ENCODE assay signal across 8 cellular contexts in the genomic region with DNA sequence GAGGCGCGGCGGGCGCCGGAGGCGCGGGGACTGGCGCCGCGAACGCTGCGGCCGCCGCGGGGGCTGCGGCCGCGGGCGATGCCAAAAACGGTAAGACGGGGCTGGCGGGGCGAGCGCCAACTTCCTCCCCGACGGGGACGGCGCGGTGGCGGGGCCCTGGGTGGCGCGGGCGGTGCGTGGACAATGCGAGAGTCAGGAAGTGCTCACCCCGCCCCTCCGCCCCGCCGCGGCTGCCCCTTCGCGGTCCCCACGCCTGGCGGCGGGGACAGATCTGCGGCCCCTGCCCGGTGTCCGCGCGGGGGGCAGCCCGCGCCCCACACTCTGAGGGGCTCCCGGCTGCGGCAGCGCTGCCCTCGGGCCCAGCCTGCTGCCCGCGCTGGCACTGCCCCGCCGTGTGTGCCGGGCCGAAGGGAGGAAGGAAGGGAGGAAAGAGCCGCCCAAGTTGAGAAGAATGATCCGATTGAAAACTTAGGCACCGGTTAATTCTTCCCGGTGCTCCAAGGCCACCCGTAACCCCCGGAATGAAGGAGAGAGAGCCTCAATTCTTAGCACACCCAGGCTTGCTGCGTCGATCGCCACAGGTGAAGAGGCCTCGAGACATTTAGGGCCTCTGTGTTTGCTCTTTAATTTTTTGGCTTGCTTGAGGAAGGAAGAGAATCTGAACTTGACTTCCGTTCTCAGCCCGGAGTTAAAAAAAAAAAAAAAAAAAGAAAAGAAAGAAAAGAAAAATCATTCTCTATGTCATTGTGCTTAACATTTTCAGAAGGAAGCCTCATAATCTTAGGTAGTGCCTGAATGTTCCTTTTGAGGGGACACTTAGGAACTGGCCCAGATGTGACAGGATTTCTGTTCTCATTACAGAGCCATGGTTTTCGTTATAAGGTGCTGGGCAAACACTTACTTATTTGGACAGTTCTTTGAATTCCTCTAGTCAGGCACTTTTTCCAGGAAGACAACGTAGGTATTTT. TPM values are rescaled to one million over a fixed set of nuclear protein-coding genes. Genes with fewer than 3 reads are reported as not detected.
A peak's percentile ranks its signal among the peaks of the same experiment; 100 is the strongest.
DNase-seq lines count a peak whose midpoint lies in the region; ATAC-seq and TF ChIP-seq lines count a peak whose summit lies in the region.

No MANE protein-coding gene starts in this region.

- peaks cover 12% of the 10 kb centered on the region for H3K27me3 Mint-ChIP-seq in WTC11 (ENCODE audit: low read depth)

- peak; percentile 67 for DNase-seq in D341Med (ENCODE audit: low spot score)
- DNase-seq in WTC11 (ENCODE audit: low spot score): peak; percentile 29
- peak; percentile 71 for DNase-seq in colonic mucosa
- DNase-seq in left kidney (ENCODE audit: low read depth, low spot score): peak; percentile 72
- DNase-seq in stimulated activated CD4-positive, alpha-beta T cell treated with anti-CD3 and anti-CD28 coated beads, Interleukin-4, amount 100 ng/mL, for 1 hour: peak; percentile 64
- no peak for DNase-seq in NCI-H2029 treated with DMSO at 0.1 percent for 48 hours (lab: John Stamatoyannopoulos, UW)

- no peaks in the 10 kb centered on the region for H3K36me3 ChIP-seq in colonic mucosa

- TF ChIP-seq RAD21 in Ishikawa (IDR thresholded peaks at IDR 0.05; ENCODE audit: low read depth): no peak

- peak overlapping the region; percentile 84 for H3K4me3 Mint-ChIP-seq in WTC11

- TF ChIP-seq CTCF in WTC11 (IDR thresholded peaks at IDR 0.05) (no peak), colonic mucosa (IDR thresholded peaks at IDR 0.05) (no peak)

- 0 out of 2 replicates have a peak, but pooled peaks cover 3% of the 10 kb centered on the region for H3K9me3 Mint-ChIP-seq in WTC11

- CTCF ChIA-PET in WTC11 (lab: Charles Lee): no interaction called here

- no peaks in the 10 kb centered on the region for H3K4me1 ChIP-seq in colonic mucosa

- peak overlapping the region; percentile 83 for H3K4me3 ChIP-seq in colonic mucosa

- H3K4me1 Mint-ChIP-seq in WTC11: peaks cover 19% of the 10 kb centered on the region

- peak overlapping the region; percentile 32; the same call in 1 of the 2 replicates for H3K27ac Mint-ChIP-seq in WTC11

- peak overlapping the region; percentile 93 for H3K27ac ChIP-seq in colonic mucosa

- no peaks in the 10 kb centered on the region for H3K9me3 ChIP-seq in colonic mucosa

- no peaks in the 10 kb centered on the region for H3K36me3 Mint-ChIP-seq in WTC11

- H3K27me3 ChIP-seq in colonic mucosa: no peaks in the 10 kb centered on the region

- peak overlapping the region; percentile 91 to 99 for H3K9ac ChIP-seq in colonic mucosa (ENCODE audit: low read depth in 2 of 2, low read length in 2 of 2)

- ATAC-seq in GM21526 (IDR thresholded peaks at IDR 0.05; ENCODE audit: low FRiP score, unreplicated experiment) (peak; percentile 28), WTC11 (peak; percentile 54)

- intact Hi-C loops in colonic mucosa (cut with DNase I): no loop called here

- no peak for TF ChIP-seq EP300 in Ishikawa (IDR thresholded peaks at IDR 0.05; ENCODE audit: borderline replicate concordance)

- POLR2A ChIA-PET in WTC11 (lab: Charles Lee): interaction anchor here (0.8 kb wide), 1 partner anchor 1844 kb away, joined by 3 read pairs; no protein-coding TSS in a partner anchor

TF ChIP-seq in Ishikawa, 13 proteins besides CTCF, POLR2A, EP300 and RAD21:
- TF ChIP-seq, protein P1, sequence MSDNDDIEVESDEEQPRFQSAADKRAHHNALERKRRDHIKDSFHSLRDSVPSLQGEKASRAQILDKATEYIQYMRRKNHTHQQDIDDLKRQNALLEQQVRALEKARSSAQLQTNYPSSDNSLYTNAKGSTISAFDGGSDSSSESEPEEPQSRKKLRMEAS (IDR thresholded peaks at IDR 0.05): peak; percentile 23; the same call in 1 of the 2 replicates
- TF ChIP-seq NFIC (IDR thresholded peaks at IDR 0.05): no peak

TF ChIP-seq in WTC11, 78 proteins besides CTCF, POLR2A, EP300 and RAD21:
- no peak for TF ChIP-seq CBFB (CRISPR knock-in tag; IDR thresholded peaks at IDR 0.05; ENCODE audit: low read depth)

RNA-seq across cellular contexts. Expression of a gene that starts 1.0 kb away (rescaled TPM):
- total RNA-seq in WTC11 (2021) (8.1 to 9.4 TPM (median 8.1 TPM) in 3 replicates), colonic mucosa (10 to 100 TPM; 18.0 to 41.1 TPM)
